Comparison of ENCODE assay signal across 1 cellular context in genomic region chr3:50637945-50638344, GRCh38.
TF ChIP-seq lines count a peak whose summit lies in the region.

No MANE protein-coding gene starts in this region.

TF ChIP-seq in H1, 55 proteins besides CTCF, POLR2A, EP300 and RAD21:
- TF ChIP-seq TEAD4 (IDR thresholded peaks at IDR 0.05; ENCODE audit: low read depth, low read length) (no peak), NANOG (IDR thresholded peaks at IDR 0.05; ENCODE audit: insufficient read depth, low read depth, low read length, poor library complexity, severe bottlenecking) (no peak), CBX5 (IDR thresholded peaks at IDR 0.05; ENCODE audit: low read depth, low read length) (no peak), ZNF274 (IDR thresholded peaks at IDR 0.05; ENCODE audit: borderline replicate concordance, extremely low read depth, low read length) (no peak), FOSL1 (IDR thresholded peaks at IDR 0.05; ENCODE audit: insufficient read depth, low read depth, low read length) (no peak), SRF (IDR thresholded peaks at IDR 0.05; ENCODE audit: low read depth, low read length) (no peak), KDM1A (IDR thresholded peaks at IDR 0.05; ENCODE audit: borderline replicate concordance, low read length) (no peak), RBBP5 (IDR thresholded peaks at IDR 0.05; ENCODE audit: borderline replicate concordance, low read depth, low read length) (no peak), GABPA (IDR thresholded peaks at IDR 0.05; ENCODE audit: borderline replicate concordance, insufficient read depth, low read length) (no peak), SP1 (IDR thresholded peaks at IDR 0.05; ENCODE audit: low read depth, low read length) (no peak), SP4 (IDR thresholded peaks at IDR 0.05; ENCODE audit: low read length) (no peak), MAX (IDR thresholded peaks at IDR 0.05) (no peak), SIRT6 (IDR thresholded peaks at IDR 0.05; ENCODE audit: low read length) (no peak), BRCA1 (IDR thresholded peaks at IDR 0.05; ENCODE audit: low read depth, low read length) (no peak), POU5F1 (IDR thresholded peaks at IDR 0.05; ENCODE audit: low read depth, low read length) (no peak), KDM4A (IDR thresholded peaks at IDR 0.05; ENCODE audit: low read depth, low read length, severe bottlenecking) (no peak), EGR1 (IDR thresholded peaks at IDR 0.05; ENCODE audit: borderline replicate concordance, low read depth, low read length) (no peak), HDAC2 (IDR thresholded peaks at IDR 0.05; ENCODE audit: borderline replicate concordance in 1 of 2, low read depth in 2 of 2, low read length in 2 of 2) (no peak), BCL11A (IDR thresholded peaks at IDR 0.05; ENCODE audit: low read depth in 2 of 2, low read length in 2 of 2) (no peak)
